1 cellular context compared by ENCODE assay signal in genomic region chr10:84201244-84201606, GRCh38.
A peak's percentile ranks its signal among the peaks of the same experiment; 100 is the strongest.
TF ChIP-seq lines count a peak whose summit lies in the region.

No MANE protein-coding gene starts in this region.

TF ChIP-seq in K562, 482 proteins besides CTCF, POLR2A, EP300 and RAD21:
- TF ChIP-seq NR2C2 (CRISPR knock-in tag; IDR thresholded peaks at IDR 0.05) (no peak), NR2C2 (tag; IDR thresholded peaks at IDR 0.05) (peak; percentile 77; the same call in 1 of the 2 replicates), NR3C1 (CRISPR knock-in tag; IDR thresholded peaks at IDR 0.05) (no peak), NR2C1 (IDR thresholded peaks at IDR 0.05) (0 out of 2 replicates have a peak, but pooled peaks have one; percentile 36), NR2C1 (tag; IDR thresholded peaks at IDR 0.05) (peak; percentile 59), ID3 (CRISPR knock-in tag; IDR thresholded peaks at IDR 0.05) (no peak), ID3 (tag; IDR thresholded peaks at IDR 0.05) (0 out of 2 replicates have a peak, but pooled peaks have one; percentile 31), HMG20B (CRISPR knock-in tag; IDR thresholded peaks at IDR 0.05) (no peak), ZFX (CRISPR knock-in tag; IDR thresholded peaks at IDR 0.05) (peak; percentile 35), CCNT2 (IDR thresholded peaks at IDR 0.05; ENCODE audit: borderline replicate concordance, extremely low read depth, insufficient read length, low read depth, low read length) (peak; percentile 23), ZNF263 (CRISPR knock-in tag; IDR thresholded peaks at IDR 0.05; ENCODE audit: borderline replicate concordance) (peak; percentile 27; the same call in 1 of the 2 replicates), CAMTA2 (CRISPR knock-in tag; conservative IDR thresholded peaks at IDR 0.05) (no peak), SNRNP70 (optimal IDR thresholded peaks at IDR 0.05; ENCODE audit: low read depth, low read length) (no peak), ZNF197 (CRISPR knock-in tag; IDR thresholded peaks at IDR 0.05; ENCODE audit: low read depth) (no peak), ZNF583 (CRISPR knock-in tag; IDR thresholded peaks at IDR 0.05) (peak; percentile 55; the same call in 1 of the 2 replicates), ZNF764 (CRISPR knock-in tag; IDR thresholded peaks at IDR 0.05; ENCODE audit: low read depth) (no peak), ZEB2 (IDR thresholded peaks at IDR 0.05) (no peak), ELF4 (CRISPR knock-in tag; IDR thresholded peaks at IDR 0.05) (0 out of 2 replicates have a peak, but pooled peaks have one; percentile 13), L3MBTL2 (IDR thresholded peaks at IDR 0.05) (peak; percentile 45; the same call in 1 of the 2 replicates)
